ENCODE assay signal across 18 cellular contexts in the genomic region with DNA sequence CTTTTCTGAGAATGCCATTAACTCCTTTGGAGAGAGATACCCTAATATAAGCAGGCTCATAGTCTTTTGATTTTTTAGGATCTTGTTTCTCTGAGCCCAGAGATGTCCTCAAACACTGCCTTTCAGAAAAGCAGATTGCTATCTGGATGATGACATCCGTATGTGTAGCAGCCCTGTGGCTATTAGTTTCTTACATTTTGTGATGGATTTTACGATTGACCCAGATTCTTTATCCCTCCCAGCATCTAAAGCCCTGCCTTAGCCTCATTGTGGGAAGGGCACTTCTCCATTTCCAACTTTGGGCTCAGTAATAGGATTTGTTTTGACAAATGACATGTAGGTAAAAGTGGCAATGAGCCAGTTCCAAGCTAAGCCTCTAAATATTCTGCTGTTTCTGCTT.
"Had no signal": no experiment of that assay in that cellular context is flagged by ENCODE, and none has a peak within 500 bp of the region (broad histone marks: within the 10 kb centered on the region; RNA-seq: fewer than 3 reads in every experiment).

No MANE protein-coding gene starts in this region.

- ATAC-seq: T-cell had no signal

- DNase-seq: KBM-7, NCI-H1092, NCI-H1105 treated with DMSO at 0.1 percent for 48 hours, NCI-H1417 treated with DMSO at 0.1 percent for 48 hours, NCI-H146, NCI-H1694 treated with DMSO at 0.1 percent for 48 hours, NCI-H1930, NCI-H2081, NCI-H2107, NCI-H2171 treated with DMSO at 0.1 percent for 48 hours, NCI-H345, NCI-H446 treated with DMSO at 0.1 percent for 48 hours, NCI-H510A treated with DMSO at 0.1 percent for 48 hours, NCI-H526, Right ventricle myocardium superior, RPMI8226, SW 1271, T-cell had no signal
